8 cellular contexts compared by ENCODE assay signal in the genomic region with DNA sequence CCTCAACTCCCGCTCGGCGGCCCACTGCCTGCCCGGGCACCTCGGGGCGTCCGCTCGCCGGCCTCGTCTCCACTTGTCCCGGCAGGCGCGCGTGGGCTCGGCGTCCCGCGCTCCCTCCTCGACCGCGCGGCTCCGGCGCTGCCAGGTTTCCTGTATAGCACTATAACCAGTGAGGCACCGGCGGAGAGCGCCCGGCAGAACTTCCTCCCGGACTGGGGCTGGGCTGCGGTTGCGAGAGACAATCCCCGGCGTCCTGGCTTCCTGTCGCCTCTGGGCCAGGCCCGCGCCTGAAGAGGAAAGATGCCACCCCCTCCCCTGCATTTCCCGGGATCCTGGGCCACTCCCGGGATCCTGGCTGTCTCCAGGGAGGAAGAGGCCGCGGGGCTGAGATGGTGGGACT.
DNase-seq lines count a peak whose midpoint lies in the region; ATAC-seq, FAIRE-seq and TF ChIP-seq lines count a peak whose summit lies in the region.

No MANE protein-coding gene starts in this region.

- peak overlapping the region; percentile 72 for H3K9ac ChIP-seq in ES-I3 (ENCODE audit: low read depth, low read length)

- no peaks in the 10 kb centered on the region for H3K9me3 ChIP-seq in ES-I3 (ENCODE audit: control insufficient read depth, insufficient read depth, low read length)
- no peaks in the 10 kb centered on the region for H3K9me3 ChIP-seq in right atrium auricular region
- no peaks in the 10 kb centered on the region for H3K9me3 ChIP-seq in small intestine (ENCODE audit: control insufficient read depth, low read depth)

- DNase-seq in NOMO-1 treated with dmso at 0.1 percent for 144 hours (lab: John Stamatoyannopoulos, UW; ENCODE audit: unreplicated experiment) = peak; percentile 31
- peak; percentile 49 for DNase-seq in activated naive CD4-positive, alpha-beta T cell treated with Interleukin-2 at 50 U/mL for 16 hours
- DNase-seq in right atrium auricular region (ENCODE audit: low spot score) = peak; percentile 75
- DNase-seq in small intestine = peak; percentile 50
- no peak for DNase-seq in pons (ENCODE audit: low spot score)

- no peaks in the 10 kb centered on the region for H3K36me3 ChIP-seq in ES-I3 (ENCODE audit: insufficient read depth, low read length)
- peaks cover 28% of the 10 kb centered on the region for H3K36me3 ChIP-seq in right atrium auricular region
- H3K36me3 ChIP-seq in small intestine (ENCODE audit: control insufficient read depth in 2 of 2, insufficient read depth in 2 of 2, low read length in 2 of 2) = peaks cover 4 to 6% of the 10 kb centered on the region in 2 donors

- 1 to 2% (median 2%) methylated on average over 25 to 40 of the region's 40 CpGs for WGBS in small intestine, 3 donors

- H3K4me3 ChIP-seq in right atrium auricular region (peak overlapping the region; percentile 39 to 57), small intestine (ENCODE audit: low read depth in 1 of 2, low read length in 2 of 2) (peak overlapping the region in 1 of 2 donors; percentile 58)

- TF ChIP-seq CTCF in right atrium auricular region (IDR thresholded peaks at IDR 0.05) = no peak

- no peak for ATAC-seq in GM19351 (IDR thresholded peaks at IDR 0.05; ENCODE audit: unreplicated experiment)
- ATAC-seq in HG03432 (IDR thresholded peaks at IDR 0.05; ENCODE audit: unreplicated experiment) = no peak

- H3K4me1 ChIP-seq in ES-I3 (ENCODE audit: insufficient read depth, low read length) = peaks cover 15% of the 10 kb centered on the region; the same call in 1 of the 2 replicates
- H3K4me1 ChIP-seq in right atrium auricular region = peaks cover 0 to 53% of the 10 kb centered on the region in 2 donors
- H3K4me1 ChIP-seq in small intestine (ENCODE audit: control insufficient read depth in 2 of 2, insufficient read depth in 1 of 2, low read depth in 1 of 2, low read length in 1 of 2) = peaks cover 0 to 3% of the 10 kb centered on the region in 2 donors

- H3K27me3 ChIP-seq in right atrium auricular region = peaks cover 0 to 25% of the 10 kb centered on the region in 2 donors
- no peaks in the 10 kb centered on the region for H3K27me3 ChIP-seq in small intestine (ENCODE audit: control insufficient read depth in 2 of 2, insufficient read depth in 2 of 2, low read length in 2 of 2)

- no peak for FAIRE-seq in small intestine (lab: Jason Lieb, UNC)

- peak overlapping the region; percentile 47 to 50 for H3K27ac ChIP-seq in right atrium auricular region
- peak overlapping the region in 1 of 2 donors; percentile 65 for H3K27ac ChIP-seq in small intestine (ENCODE audit: low read depth in 1 of 2, low read length in 1 of 2)
